9 cellular contexts compared by ENCODE assay signal in genomic region chr6:68635412-68635705, GRCh38. TPM values are rescaled to one million over a fixed set of nuclear protein-coding genes. Genes with fewer than 3 reads are reported as not detected.
DNase-seq lines count a peak whose midpoint lies in the region; ATAC-seq and TF ChIP-seq lines count a peak whose summit lies in the region.
"Had no signal": no experiment of that assay in that cellular context is flagged by ENCODE, and none has a peak within 500 bp of the region (broad histone marks: within the 10 kb centered on the region; RNA-seq: fewer than 3 reads in every experiment).

No MANE protein-coding gene starts in this region.

- no peaks in the 10 kb centered on the region for H3K9me3 ChIP-seq in T-helper 17 cell (ENCODE audit: control insufficient read depth, low read length, poor library complexity, severe bottlenecking)
- H3K9me3 ChIP-seq in thyroid gland, result no peaks in the 10 kb centered on the region

- H3K4me3 ChIP-seq in thyroid gland (replicated peaks in 1 of 3), result peak overlapping the region; percentile 46 to 55 (median 49)

- no peak for DNase-seq in activated naive CD4-positive, alpha-beta T cell treated with anti-CD3 and anti-CD28 coated beads for 36 hours
- DNase-seq in activated naive CD4-positive, alpha-beta T cell treated with anti-CD3 and anti-CD28 coated beads, Interleukin-2, amount 50 U/mL, for 16 hours, result no peak
- DNase-seq in T-helper 17 cell (no peak), immature natural killer cell (no peak), thyroid gland (no peak), glomerular visceral epithelial cell (ENCODE audit: extremely low spot score) (no peak), DMS153 treated with DMSO at 0.1 percent for 48 hours (lab: John Stamatoyannopoulos, UW; ENCODE audit: unreplicated experiment) (no peak)

- no peaks in the 10 kb centered on the region for H3K36me3 Mint-ChIP-seq in activated naive CD4-positive, alpha-beta T cell treated with anti-CD3 and anti-CD28 coated beads for 36 hours (ENCODE audit: low read depth)
- H3K36me3 Mint-ChIP-seq in T-helper 17 cell (ENCODE audit: low read depth) (no peaks in the 10 kb centered on the region), immature natural killer cell (peaks cover 0 to 4% (median 3%) of the 10 kb centered on the region in 3 donors)

- no peak for TF ChIP-seq POLR2A in thyroid gland (IDR thresholded peaks at IDR 0.05)

- 1% methylated on average over 14 to 15 of the region's 15 CpGs for WGBS in thyroid gland, 2 donors

- peaks cover 57% of the 10 kb centered on the region for H3K27me3 Mint-ChIP-seq in activated naive CD4-positive, alpha-beta T cell treated with anti-CD3 and anti-CD28 coated beads for 36 hours (ENCODE audit: low read depth)
- H3K27me3 Mint-ChIP-seq in T-helper 17 cell, result peaks cover 58% of the 10 kb centered on the region
- peaks cover 6 to 16% (median 14%) of the 10 kb centered on the region in 3 donors for H3K27me3 Mint-ChIP-seq in immature natural killer cell (ENCODE audit: low read depth in 3 of 3)

- H3K27ac ChIP-seq in thyroid gland, result peak overlapping the region in 2 of 3 donors; percentile 25 to 68

- intact Hi-C loops in activated naive CD4-positive, alpha-beta T cell treated with anti-CD3 and anti-CD28 coated beads for 36 hours (cut with micrococcal nuclease), result loop anchor here (5.0 kb wide), 4 partner anchors 293 to 1472 kb away; no protein-coding TSS in a partner anchor
- intact Hi-C loops in thyroid gland (cut with DNase I), result no loop called here

- H3K4me3 Mint-ChIP-seq in activated naive CD4-positive, alpha-beta T cell treated with anti-CD3 and anti-CD28 coated beads for 36 hours, result peak overlapping the region; percentile 77
- H3K4me3 Mint-ChIP-seq in T-helper 17 cell (peak overlapping the region; percentile 94), immature natural killer cell (peak overlapping the region; percentile 66 to 88 (median 81))

- no peaks in the 10 kb centered on the region for H3K9me3 Mint-ChIP-seq in activated naive CD4-positive, alpha-beta T cell treated with anti-CD3 and anti-CD28 coated beads for 36 hours
- H3K9me3 Mint-ChIP-seq in immature natural killer cell, result peaks cover 4 to 25% (median 12%) of the 10 kb centered on the region in 6 donors
- H3K9me3 Mint-ChIP-seq: activated naive CD4-positive, alpha-beta T cell treated with anti-CD3 and anti-CD28 coated beads, Interleukin-2, amount 50 U/mL, for 72 hours had no signal

- H3K4me1 ChIP-seq in thyroid gland, result peaks cover 0 to 3% of the 10 kb centered on the region in 2 donors

- no peak overlapping the region for H3K27ac Mint-ChIP-seq in activated naive CD4-positive, alpha-beta T cell treated with anti-CD3 and anti-CD28 coated beads for 36 hours
- H3K27ac Mint-ChIP-seq in T-helper 17 cell (peak overlapping the region; percentile 77), immature natural killer cell (no peak overlapping the region)
- H3K27ac Mint-ChIP-seq: activated naive CD4-positive, alpha-beta T cell treated with anti-CD3 and anti-CD28 coated beads, Interleukin-2, amount 50 U/mL, for 72 hours had no signal

- ATAC-seq in T-helper 17 cell, result no peak
- ATAC-seq in GM21576 (IDR thresholded peaks at IDR 0.05; ENCODE audit: unreplicated experiment), result no peak

- no peak for TF ChIP-seq CTCF in thyroid gland (IDR thresholded peaks at IDR 0.05)

- H3K27me3 ChIP-seq in thyroid gland, result no peaks in the 10 kb centered on the region

- H3K36me3 ChIP-seq in thyroid gland, result no peaks in the 10 kb centered on the region

- peaks cover 18% of the 10 kb centered on the region for H3K4me1 Mint-ChIP-seq in activated naive CD4-positive, alpha-beta T cell treated with anti-CD3 and anti-CD28 coated beads for 36 hours (ENCODE audit: low read depth)
- H3K4me1 Mint-ChIP-seq in T-helper 17 cell (peaks cover 27% of the 10 kb centered on the region), immature natural killer cell (peaks cover 18 to 35% of the 10 kb centered on the region in 2 donors)

- CTCF ChIA-PET in activated naive CD4-positive, alpha-beta T cell treated with anti-CD3 and anti-CD28 coated beads for 36 hours (lab: Charles Lee), result interaction anchor here (0.6 to 1.1 kb wide), 3 partner anchors 10 to 143 kb away, joined by 3 read pairs; no protein-coding TSS in a partner anchor

RNA-seq across cellular contexts. Expression of gene ADGRB3, which starts 0.3 kb away (rescaled TPM):
- total RNA-seq in activated naive CD4-positive, alpha-beta T cell treated with anti-CD3 and anti-CD28 coated beads for 36 hours, result not detected
- total RNA-seq in T-helper 17 cell, result not detected
- polyA plus RNA-seq in immature natural killer cell, result not detected
- 1 to 10 TPM in 2 of 4 donors, under 1 TPM in 2; 0.45 to 3.0 (median 1.4) TPM for total RNA-seq in thyroid gland
- total RNA-seq: activated naive CD4-positive, alpha-beta T cell treated with anti-CD3 and anti-CD28 coated beads, Interleukin-2, amount 50 U/mL, for 72 hours had no signal
